11 cellular contexts compared by ENCODE assay signal in genomic region chr9:70603020-70603411, GRCh38.
DNase-seq lines count a peak whose midpoint lies in the region; ATAC-seq, FAIRE-seq and TF ChIP-seq lines count a peak whose summit lies in the region.
"Had no signal": no experiment of that assay in that cellular context is flagged by ENCODE, and none has a peak within 500 bp of the region (broad histone marks: within the 10 kb centered on the region; RNA-seq: fewer than 3 reads in every experiment).

No MANE protein-coding gene starts in this region.

- intact Hi-C loops in left ventricle myocardium inferior (cut with micrococcal nuclease) (loop anchor here (5.0 kb wide), 3 partner anchors 121 to 251 kb away; no protein-coding TSS in a partner anchor), Right ventricle myocardium superior (cut with DNase I) (loop anchor here (5.0 kb wide), 1 partner anchor 251 kb away; no protein-coding TSS in a partner anchor), dorsolateral prefrontal cortex (cut with DNase I) (loop anchor here (2.0 to 10.0 kb wide), 7 partner anchors 121 to 348 kb away; partner anchors contain the start of gene SMC5 (in 1 of the 2)), sigmoid colon (cut with DNase I) (loop anchor here (2.0 to 10.0 kb wide), 5 partner anchors 250 to 628 kb away; partner anchors contain the start of gene SMC5), uterus (cut with DNase I; ENCODE audit: low total_unique reads) (loop anchor here (5.0 to 10.0 kb wide), 5 partner anchors 121 to 628 kb away; partner anchors contain the start of gene KLF9), mucosa of descending colon (cut with DNase I, micrococcal nuclease) (loop anchor here (5.0 to 10.0 kb wide), 3 partner anchors 108 to 251 kb away; no protein-coding TSS in a partner anchor)

- no peak for DNase-seq in left ventricle myocardium inferior
- no peak for DNase-seq in Right ventricle myocardium superior
- DNase-seq in dorsolateral prefrontal cortex = no peak
- DNase-seq in sigmoid colon = no peak
- no peak for DNase-seq in uterus
- DNase-seq in GM19239 (ENCODE audit: insufficient read length, low spot score) = no peak
- DNase-seq in HuH-7.5 (ENCODE audit: low spot score) = no peak
- DNase-seq in mucosa of descending colon = no peak
- DNase-seq: SIG-M5 had no signal

- H3K27me3 ChIP-seq in left ventricle myocardium inferior (ENCODE audit: low read depth) (no peaks in the 10 kb centered on the region), dorsolateral prefrontal cortex (no peaks in the 10 kb centered on the region), sigmoid colon (no peaks in the 10 kb centered on the region), uterus (no peaks in the 10 kb centered on the region)
- H3K27me3 ChIP-seq: MG63 had no signal

- H3K4me3 ChIP-seq in left ventricle myocardium inferior (no peak overlapping the region), dorsolateral prefrontal cortex (no peak overlapping the region), sigmoid colon (no peak overlapping the region), uterus (no peak overlapping the region), mucosa of descending colon (no peak overlapping the region)
- H3K4me3 ChIP-seq: MG63, skin epidermis had no signal

- peaks cover 39% of the 10 kb centered on the region for H3K4me1 ChIP-seq in left ventricle myocardium inferior
- H3K4me1 ChIP-seq in sigmoid colon = peaks cover 0 to 32% (median 28%) of the 10 kb centered on the region in 4 donors
- peaks cover 0 to 12% of the 10 kb centered on the region in 2 donors for H3K4me1 ChIP-seq in uterus
- peaks cover 2% of the 10 kb centered on the region for H3K4me1 ChIP-seq in mucosa of descending colon (ENCODE audit: low read depth)

- no peaks in the 10 kb centered on the region for H3K9me3 ChIP-seq in left ventricle myocardium inferior (replicated peaks)
- no peaks in the 10 kb centered on the region for H3K9me3 ChIP-seq in sigmoid colon
- H3K9me3 ChIP-seq in uterus = no peaks in the 10 kb centered on the region
- no peaks in the 10 kb centered on the region for H3K9me3 ChIP-seq in mucosa of descending colon
- H3K9me3 ChIP-seq: MG63 had no signal

- H3K27ac ChIP-seq in left ventricle myocardium inferior (replicated peaks) (peak overlapping the region; percentile 95), dorsolateral prefrontal cortex (peak overlapping the region in 53 of 59 donors; percentile 26 to 93 (median 86)), sigmoid colon (peak overlapping the region; percentile 80 to 98 (median 89)), uterus (peak overlapping the region; percentile 93)

- no peak for TF ChIP-seq CTCF in left ventricle myocardium inferior (IDR thresholded peaks at IDR 0.05; ENCODE audit: borderline replicate concordance)
- no peak for TF ChIP-seq CTCF in dorsolateral prefrontal cortex (IDR thresholded peaks at IDR 0.05 in 54 of 56, conservative IDR thresholded peaks at IDR 0.05 in 2 of 56; ENCODE audit: low read depth in 1 of 56, partially characterized antibody in 56 of 56)
- TF ChIP-seq CTCF in sigmoid colon (IDR thresholded peaks at IDR 0.05) = no peak
- no peak for TF ChIP-seq CTCF in uterus (IDR thresholded peaks at IDR 0.05)
- no peak for TF ChIP-seq CTCF in mucosa of descending colon (IDR thresholded peaks at IDR 0.05)

- no peak for TF ChIP-seq POLR2A in sigmoid colon (IDR thresholded peaks at IDR 0.05)
- TF ChIP-seq POLR2A in uterus (IDR thresholded peaks at IDR 0.05) = no peak

- ATAC-seq in Right ventricle myocardium superior (ENCODE audit: poor library complexity) (no peak), mucosa of descending colon (no peak)

- no peak for FAIRE-seq in GM19239 (lab: Jason Lieb, UNC)

- H3K36me3 ChIP-seq in left ventricle myocardium inferior = no peaks in the 10 kb centered on the region
- H3K36me3 ChIP-seq in sigmoid colon = no peaks in the 10 kb centered on the region
- H3K36me3 ChIP-seq in uterus = no peaks in the 10 kb centered on the region
- H3K36me3 ChIP-seq in mucosa of descending colon (ENCODE audit: low read depth) = no peaks in the 10 kb centered on the region
- H3K36me3 ChIP-seq: MG63 had no signal

- WGBS in sigmoid colon, 2 donors = 87 to 90% methylated on average over 6 of the region's 6 CpGs

- no peak for TF ChIP-seq EP300 in sigmoid colon (IDR thresholded peaks at IDR 0.05)
